ENCODE assay signal across 8 cellular contexts in the genomic region with DNA sequence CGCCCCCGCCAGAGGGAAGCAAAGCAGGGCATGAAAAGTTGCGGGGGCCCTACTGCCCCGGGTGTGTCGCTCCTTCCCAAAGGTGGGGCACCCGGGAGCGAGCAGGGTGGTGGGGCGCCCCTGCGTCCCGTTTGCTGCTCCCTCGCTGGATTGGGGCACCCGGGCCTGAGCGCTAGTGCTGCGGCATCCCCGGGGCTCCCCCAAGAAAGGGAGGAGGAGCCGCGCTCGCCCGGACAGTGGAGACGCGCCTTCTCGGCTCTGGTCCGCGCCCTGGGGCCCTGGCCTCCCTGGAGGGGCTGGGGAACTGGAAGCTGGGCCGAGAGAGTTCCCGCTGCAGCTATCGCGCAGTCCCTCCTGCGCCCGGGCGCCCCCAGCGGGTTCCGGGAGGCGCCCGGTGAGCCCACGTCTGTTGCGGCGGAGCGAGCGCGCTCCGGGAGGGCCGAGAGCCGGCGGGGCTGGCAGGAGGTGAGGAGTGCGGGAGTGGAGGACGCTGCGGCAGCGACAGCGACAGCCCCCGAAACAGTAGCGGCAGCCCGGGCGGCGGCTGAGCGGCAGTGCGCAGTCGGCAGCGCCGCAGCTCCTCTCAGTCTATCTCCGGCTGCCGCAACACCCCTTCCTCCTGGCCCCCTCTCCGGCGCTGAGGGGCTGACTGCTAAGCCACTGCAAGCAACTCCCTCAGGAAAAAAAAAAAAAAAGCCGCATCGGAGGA. TPM values are rescaled to one million over a fixed set of nuclear protein-coding genes. Genes with fewer than 3 reads are reported as not detected.
DNase-seq lines count a peak whose midpoint lies in the region; ATAC-seq and TF ChIP-seq lines count a peak whose summit lies in the region.

No MANE protein-coding gene starts in this region.

- no peak for DNase-seq in AG04450 (ENCODE audit: low read depth, low spot score)
- peak; percentile 58 for DNase-seq in NCI-H69 (lab: John Stamatoyannopoulos, UW)
- peak; percentile 51 for DNase-seq in cerebellum (ENCODE audit: low spot score)
- peak; percentile 47 for DNase-seq in kidney tubule cell (ENCODE audit: low spot score)
- peak; percentile 10 for DNase-seq in stimulated activated CD4-positive, alpha-beta T cell treated with anti-CD3 and anti-CD28 coated beads, Interleukin-4, amount 100 ng/mL, for 1 hour
- DNase-seq in dedifferentiated amniotic fluid mesenchymal stem cell (ENCODE audit: extremely low spot score), result no peak
- DNase-seq in RKO (ENCODE audit: low spot score), result no peak

- POLR2A ChIA-PET in AG04450 (lab: Yijun Ruan, JAX), result interaction anchor here (0.5 to 1.0 kb wide), 4 partner anchors 19 to 644 kb away, joined by 3 to 5 read pairs (median 3); no protein-coding TSS in a partner anchor

- TF ChIP-seq CTCF in AG04450 (IDR thresholded peaks at IDR 0.05; ENCODE audit: low read depth, low read length), result peak; percentile 37

- CTCF ChIA-PET in AG04450 (lab: Charles Lee), result interaction anchor here (0.6 to 4.7 kb wide), 19 partner anchors 9 to 1980 kb away, joined by 3 to 42 read pairs (median 5); no protein-coding TSS in a partner anchor

- peak overlapping the region; percentile 67 for H3K4me3 ChIP-seq in AG04450 (ENCODE audit: low read depth, low read length)

- no peaks in the 10 kb centered on the region; the same call in 1 of the 2 replicates for H3K9me3 ChIP-seq in AG04450 (ENCODE audit: control insufficient read depth, insufficient read depth, low read length)

- no peak overlapping the region for H3K27ac ChIP-seq in AG04450 (ENCODE audit: low read depth, low read length)

- H3K27me3 ChIP-seq in AG04450 (ENCODE audit: control insufficient read depth, insufficient read depth, low read length), result no peaks in the 10 kb centered on the region

- ATAC-seq in GM18861 (IDR thresholded peaks at IDR 0.05; ENCODE audit: unreplicated experiment), result peak; percentile 40

RNA-seq across cellular contexts. Expression of gene BMPER, which starts 0.5 kb away (rescaled TPM):
- 0.97 and 1.1 TPM in 2 replicates for polyA plus RNA-seq in AG04450 (2011; rRNA removed)
- 1.3 and 1.8 TPM in 2 replicates for polyA minus RNA-seq in AG04450 (2011; rRNA and poly(A)+ RNA removed)
- 3.8 TPM for total RNA-seq in cerebellum

Comparison
In these comparisons a context has a peak if more than half of its experiments do, and no peak if none do; other contexts are left out.
1. DNase-seq: peak in NCI-H69 (single experiment), cerebellum (single experiment), kidney tubule cell (single experiment) and stimulated activated CD4-positive, alpha-beta T cell treated with anti-CD3 and anti-CD28 coated beads, Interleukin-4, amount 100 ng/mL, for 1 hour (single experiment); none in AG04450 (single experiment), dedifferentiated amniotic fluid mesenchymal stem cell (single experiment) and RKO (single experiment).